ENCODE assay signal across 19 cellular contexts in genomic region chr4:120725639-120726585, GRCh38.
"Had no signal": no experiment of that assay in that cellular context is flagged by ENCODE, and none has a peak within 500 bp of the region (broad histone marks: within the 10 kb centered on the region; RNA-seq: fewer than 3 reads in every experiment).

No MANE protein-coding gene starts in this region.

- H3K4me3 ChIP-seq: skin epidermis, tibial nerve had no signal

- DNase-seq: activated CD4-positive, alpha-beta T cell treated with anti-CD3 and anti-CD28 coated beads, Interleukin-2, amount 50 U/mL, for 48 hours; activated CD4-positive, CD25-positive, alpha-beta regulatory T cell treated with anti-CD3 and anti-CD28 coated beads, Interleukin-2, amount 50 U/mL, for 72 hours; activated naive CD4-positive, alpha-beta T cell treated with Interleukin-2 at 50 U/mL for 16 hours; caudate nucleus; foreskin keratinocyte; immature natural killer cell; left colon; naive B cell; posterior cingulate gyrus; stimulated activated CD4-positive, alpha-beta T cell treated with anti-CD3 and anti-CD28 coated beads, Interleukin-15, amount 100 ng/mL, for 24 hours; stimulated activated CD4-positive, alpha-beta T cell treated with anti-CD3 and anti-CD28 coated beads, Interleukin-4, amount 100 ng/mL, for 1 hour; stimulated activated naive CD4-positive, alpha-beta T cell; substantia nigra; T-helper 1 cell; T1000 had no signal

- H3K36me3 Mint-ChIP-seq: immature natural killer cell, naive B cell had no signal

- H3K4me1 ChIP-seq: foreskin keratinocyte, tibial nerve had no signal

- H3K27ac ChIP-seq: foreskin keratinocyte, neutrophil, skin epidermis, tibial nerve had no signal

- H3K4me3 Mint-ChIP-seq: activated T-helper 17 cell treated with anti-CD3 and anti-CD28 coated beads, Interleukin-2, amount 50 U/mL, for 72 hours; immature natural killer cell; naive B cell had no signal

- H3K27me3 ChIP-seq: foreskin keratinocyte, neutrophil, tibial nerve had no signal

- H3K27me3 Mint-ChIP-seq: naive B cell had no signal

- H3K27ac Mint-ChIP-seq: activated T-helper 17 cell treated with anti-CD3 and anti-CD28 coated beads, Interleukin-2, amount 50 U/mL, for 72 hours; immature natural killer cell; naive B cell had no signal

- H3K9me3 Mint-ChIP-seq: activated T-helper 17 cell treated with anti-CD3 and anti-CD28 coated beads, Interleukin-2, amount 50 U/mL, for 72 hours; immature natural killer cell had no signal

- H3K4me1 Mint-ChIP-seq: activated T-helper 17 cell treated with anti-CD3 and anti-CD28 coated beads, Interleukin-2, amount 50 U/mL, for 72 hours; immature natural killer cell; naive B cell had no signal
